35 cellular contexts compared by ENCODE assay signal in the genomic region with DNA sequence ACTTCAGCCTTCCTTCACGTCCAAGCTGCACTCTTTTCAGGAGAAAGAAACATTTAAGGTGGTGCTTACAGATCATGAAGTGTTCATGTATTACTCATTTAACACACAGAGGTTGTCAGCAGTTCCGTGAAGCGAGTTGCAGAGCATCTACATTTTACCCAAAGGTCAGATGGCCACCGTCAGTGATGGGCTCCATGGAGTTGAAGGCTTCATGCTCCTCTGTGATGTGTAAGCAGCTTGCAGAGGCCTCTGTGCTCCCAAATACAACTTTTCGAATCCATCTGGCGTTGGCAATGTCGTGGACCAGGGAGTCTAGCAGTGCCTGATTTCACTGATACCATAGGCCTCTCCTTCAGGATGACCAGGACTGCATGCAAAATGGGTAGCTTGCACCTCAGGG. TPM values are rescaled to one million over a fixed set of nuclear protein-coding genes. Genes with fewer than 3 reads are reported as not detected.
"Had no signal": no experiment of that assay in that cellular context is flagged by ENCODE, and none has a peak within 500 bp of the region (broad histone marks: within the 10 kb centered on the region; RNA-seq: fewer than 3 reads in every experiment).

No MANE protein-coding gene starts in this region.

- H3K9me3 ChIP-seq: MG63 had no signal

- H3K27me3 ChIP-seq: MG63 had no signal

- H3K4me3 ChIP-seq: MG63 had no signal

- H3K36me3 ChIP-seq: MG63 had no signal

- H3K4me2 ChIP-seq: KMS-11 had no signal

- H3K9ac ChIP-seq: KMS-11 had no signal

- H3K27ac ChIP-seq: KMS-11 had no signal

- DNase-seq: Karpas-422, Kasumi-1, MG63, MM.1S, MV-4-11, NCI-H1048, NCI-H1092, NCI-H1092 treated with DMSO at 0.1 percent for 48 hours, NCI-H1105, NCI-H1105 treated with DMSO at 0.1 percent for 48 hours, NCI-H1417, NCI-H1417 treated with DMSO at 0.1 percent for 48 hours, NCI-H1436, NCI-H1436 treated with DMSO at 0.1 percent for 48 hours, NCI-H146, NCI-H187, NCI-H187 treated with DMSO at 0.1 percent for 48 hours, NCI-H1930, NCI-H2029, NCI-H2029 treated with DMSO at 0.1 percent for 48 hours, NCI-H2081, NCI-H2081 treated with DMSO at 0.1 percent for 48 hours, NCI-H2107, NCI-H2227 treated with DMSO at 0.1 percent for 48 hours, NCI-H226, NCI-H345, NCI-H446, NCI-H446 treated with DMSO at 0.1 percent for 48 hours, NCI-H510A, NCI-H510A treated with DMSO at 0.1 percent for 48 hours had no signal

RNA-seq across cellular contexts. Expression of gene DMRT3, which starts 53.7 kb away (rescaled TPM):
- total RNA-seq: LHCN-M2, M059J, MCF 10A, NCI-H460 had no signal
